In genomic region chr9:109986423-109987055, GRCh38 we compare ENCODE assay signal across 14 cellular contexts.
A peak's percentile ranks its signal among the peaks of the same experiment; 100 is the strongest.
DNase-seq lines count a peak whose midpoint lies in the region; ATAC-seq and TF ChIP-seq lines count a peak whose summit lies in the region.
"Had no signal": no experiment of that assay in that cellular context is flagged by ENCODE, and none has a peak within 500 bp of the region (broad histone marks: within the 10 kb centered on the region; RNA-seq: fewer than 3 reads in every experiment).

No MANE protein-coding gene starts in this region.

- peak overlapping the region; percentile 84 for H3K27ac ChIP-seq in AG04450 (ENCODE audit: low read depth, low read length)
- H3K27ac ChIP-seq: esophagus muscularis mucosa, uterus had no signal

- POLR2A ChIA-PET in AG04450 (lab: Yijun Ruan, JAX): interaction anchor here (0.7 to 1.6 kb wide), 3 partner anchors 11 to 80 kb away, joined by 3 to 5 read pairs (median 5); no protein-coding TSS in a partner anchor

- H3K4me3 ChIP-seq in AG04450 (ENCODE audit: low read depth, low read length): no peak overlapping the region; the same call in 1 of the 2 replicates
- H3K4me3 ChIP-seq: esophagus muscularis mucosa, uterus had no signal

- H3K27me3 Mint-ChIP-seq in mesothelial cell of epicardium (ENCODE audit: low read depth): no peaks in the 10 kb centered on the region
- H3K27me3 Mint-ChIP-seq in natural killer cell treated with Interleukin-12 subunit alpha and Interleukin-12 subunit beta and Interleukin-15 and Interleukin-18, amount 100 ng/mL, for 72 hours: peaks cover 4 to 8% of the 10 kb centered on the region in 2 donors
- H3K27me3 Mint-ChIP-seq: activated naive CD8-positive, alpha-beta T cell treated with anti-CD3 and anti-CD28 coated beads, Interleukin-2, amount 50 U/mL, for 24 hours; naive B cell had no signal

- H3K4me1 Mint-ChIP-seq in mesothelial cell of epicardium: peaks cover 13% of the 10 kb centered on the region
- no peaks in the 10 kb centered on the region for H3K4me1 Mint-ChIP-seq in natural killer cell treated with Interleukin-12 subunit alpha and Interleukin-12 subunit beta and Interleukin-15 and Interleukin-18, amount 100 ng/mL, for 72 hours (ENCODE audit: low read depth in 2 of 2)
- H3K4me1 Mint-ChIP-seq: activated naive CD8-positive, alpha-beta T cell treated with anti-CD3 and anti-CD28 coated beads, Interleukin-2, amount 50 U/mL, for 24 hours had no signal

- peak; percentile 49 for DNase-seq in AG04450 (ENCODE audit: low read depth, low spot score)
- peak; percentile 85 for DNase-seq in NCI-H226
- peak; percentile 89 for DNase-seq in dermis blood vessel endothelial cell
- no peak for DNase-seq in mesothelial cell of epicardium (ENCODE audit: low spot score in 2 of 2, unreplicated experiment in 2 of 2)
- no peak for DNase-seq in NCI-H748 treated with DMSO at 0.1 percent for 48 hours (lab: John Stamatoyannopoulos, UW)
- DNase-seq in natural killer cell treated with Interleukin-12 subunit alpha and Interleukin-12 subunit beta and Interleukin-15 and Interleukin-18, amount 100 ng/mL, for 72 hours (ENCODE audit: low spot score): no peak
- no peak for DNase-seq in stimulated activated CD4-positive, alpha-beta T cell treated with anti-CD3 and anti-CD28 coated beads, Interleukin-2, amount 100 ng/mL, for 48 hours
- DNase-seq: activated naive CD8-positive, alpha-beta T cell treated with anti-CD3 and anti-CD28 coated beads, Interleukin-2, amount 50 U/mL, for 24 hours; naive B cell; uterus had no signal

- H3K27me3 ChIP-seq in AG04450 (ENCODE audit: control insufficient read depth, insufficient read depth, low read length): no peaks in the 10 kb centered on the region
- H3K27me3 ChIP-seq: esophagus muscularis mucosa, uterus had no signal

- CTCF ChIA-PET in AG04450 (lab: Charles Lee): no interaction called here

- H3K4me3 Mint-ChIP-seq in mesothelial cell of epicardium: no peak overlapping the region
- no peak overlapping the region for H3K4me3 Mint-ChIP-seq in natural killer cell treated with Interleukin-12 subunit alpha and Interleukin-12 subunit beta and Interleukin-15 and Interleukin-18, amount 100 ng/mL, for 72 hours
- H3K4me3 Mint-ChIP-seq: activated naive CD8-positive, alpha-beta T cell treated with anti-CD3 and anti-CD28 coated beads, Interleukin-2, amount 50 U/mL, for 24 hours; CD4-positive, CD25-positive, alpha-beta regulatory T cell; naive B cell had no signal

- TF ChIP-seq CTCF in AG04450 (IDR thresholded peaks at IDR 0.05; ENCODE audit: low read depth, low read length) (no peak), mesothelial cell of epicardium (IDR thresholded peaks at IDR 0.05; ENCODE audit: unreplicated experiment) (no peak)

- H3K9me3 ChIP-seq in AG04450 (ENCODE audit: control insufficient read depth, insufficient read depth, low read length): no peaks in the 10 kb centered on the region
- H3K9me3 ChIP-seq: esophagus muscularis mucosa, uterus had no signal

- H3K27ac Mint-ChIP-seq in mesothelial cell of epicardium: peak overlapping the region; percentile 60
- H3K27ac Mint-ChIP-seq in natural killer cell treated with Interleukin-12 subunit alpha and Interleukin-12 subunit beta and Interleukin-15 and Interleukin-18, amount 100 ng/mL, for 72 hours: no peak overlapping the region
- H3K27ac Mint-ChIP-seq: activated naive CD8-positive, alpha-beta T cell treated with anti-CD3 and anti-CD28 coated beads, Interleukin-2, amount 50 U/mL, for 24 hours had no signal

- peaks cover 14% of the 10 kb centered on the region for H3K36me3 Mint-ChIP-seq in mesothelial cell of epicardium
- H3K36me3 Mint-ChIP-seq in natural killer cell treated with Interleukin-12 subunit alpha and Interleukin-12 subunit beta and Interleukin-15 and Interleukin-18, amount 100 ng/mL, for 72 hours: no peaks in the 10 kb centered on the region

- peaks cover 20% of the 10 kb centered on the region for H3K9me3 Mint-ChIP-seq in mesothelial cell of epicardium
- no peaks in the 10 kb centered on the region for H3K9me3 Mint-ChIP-seq in natural killer cell treated with Interleukin-12 subunit alpha and Interleukin-12 subunit beta and Interleukin-15 and Interleukin-18, amount 100 ng/mL, for 72 hours

- ATAC-seq in natural killer cell treated with Interleukin-12 subunit alpha and Interleukin-12 subunit beta and Interleukin-15 and Interleukin-18, amount 100 ng/mL, for 72 hours: no peak
- ATAC-seq in GM18498 (IDR thresholded peaks at IDR 0.05; ENCODE audit: unreplicated experiment): no peak
- ATAC-seq: activated naive CD8-positive, alpha-beta T cell treated with anti-CD3 and anti-CD28 coated beads, Interleukin-2, amount 50 U/mL, for 24 hours; Right ventricle myocardium inferior had no signal

Comparison
In these comparisons a context has a peak if more than half of its experiments do, and no peak if none do; other contexts are left out.
1. DNase-seq: peak in AG04450 (single experiment), NCI-H226 (single experiment) and dermis blood vessel endothelial cell (single experiment); none in mesothelial cell of epicardium (0 of 2), NCI-H748 treated with DMSO at 0.1 percent for 48 hours (single experiment), natural killer cell treated with Interleukin-12 subunit alpha and Interleukin-12 subunit beta and Interleukin-15 and Interleukin-18, amount 100 ng/mL, for 72 hours (single experiment) and stimulated activated CD4-positive, alpha-beta T cell treated with anti-CD3 and anti-CD28 coated beads, Interleukin-2, amount 100 ng/mL, for 48 hours (0 of 2).